Comparison of ENCODE assay signal across 8 cellular contexts in the genomic region with DNA sequence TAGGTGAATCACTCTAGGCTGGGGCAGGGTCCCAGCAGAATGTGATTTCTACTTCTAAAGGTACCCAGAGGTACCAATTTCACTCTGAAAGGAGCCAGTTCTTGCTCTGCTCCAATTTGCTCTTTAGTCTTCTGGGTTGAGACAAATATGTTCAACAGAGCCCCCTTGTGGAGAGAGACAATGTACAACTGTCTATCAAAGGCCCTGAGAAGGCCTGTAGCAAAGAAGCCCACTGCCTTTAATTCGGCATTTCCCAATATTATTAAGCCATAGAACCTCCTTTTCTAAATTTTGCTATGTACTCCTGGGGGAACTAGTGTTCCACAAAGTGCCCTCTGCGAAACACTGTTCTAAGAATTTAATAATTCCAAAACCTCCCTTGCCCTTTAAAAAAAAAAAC.
DNase-seq lines count a peak whose midpoint lies in the region; ATAC-seq and TF ChIP-seq lines count a peak whose summit lies in the region.

No MANE protein-coding gene starts in this region.

- no peak overlapping the region for H3K4me3 Mint-ChIP-seq in natural killer cell treated with Interleukin-12 subunit alpha and Interleukin-12 subunit beta and Interleukin-15 and Interleukin-18, amount 100 ng/mL, for 72 hours

- TF ChIP-seq CTCF in GM12872 (IDR thresholded peaks at IDR 0.05; ENCODE audit: insufficient read depth, low read depth, low read length): peak; percentile 34; the same call in 2 of the 3 replicates

- H3K4me1 Mint-ChIP-seq in natural killer cell treated with Interleukin-12 subunit alpha and Interleukin-12 subunit beta and Interleukin-15 and Interleukin-18, amount 100 ng/mL, for 72 hours (ENCODE audit: low read depth in 2 of 2): peaks cover 22 to 31% of the 10 kb centered on the region in 2 donors

- H3K27ac Mint-ChIP-seq in natural killer cell treated with Interleukin-12 subunit alpha and Interleukin-12 subunit beta and Interleukin-15 and Interleukin-18, amount 100 ng/mL, for 72 hours: peak overlapping the region; percentile 30 to 35

- H3K27me3 Mint-ChIP-seq in natural killer cell treated with Interleukin-12 subunit alpha and Interleukin-12 subunit beta and Interleukin-15 and Interleukin-18, amount 100 ng/mL, for 72 hours: peaks cover 0 to 3% of the 10 kb centered on the region in 2 donors

- H3K36me3 Mint-ChIP-seq in natural killer cell treated with Interleukin-12 subunit alpha and Interleukin-12 subunit beta and Interleukin-15 and Interleukin-18, amount 100 ng/mL, for 72 hours: no peaks in the 10 kb centered on the region

- H3K9me3 Mint-ChIP-seq in natural killer cell treated with Interleukin-12 subunit alpha and Interleukin-12 subunit beta and Interleukin-15 and Interleukin-18, amount 100 ng/mL, for 72 hours: no peaks in the 10 kb centered on the region

- DNase-seq in Kasumi-1 (lab: John Stamatoyannopoulos, UW): peak; percentile 45 to 68
- DNase-seq in amniotic epithelial cell (ENCODE audit: low read depth): peak; percentile 37
- no peak for DNase-seq in natural killer cell treated with Interleukin-12 subunit alpha and Interleukin-12 subunit beta and Interleukin-15 and Interleukin-18, amount 100 ng/mL, for 72 hours (ENCODE audit: low spot score)

- peak in 1 of 2 donors; percentile 62 for ATAC-seq in natural killer cell treated with Interleukin-12 subunit alpha and Interleukin-12 subunit beta and Interleukin-15 and Interleukin-18, amount 100 ng/mL, for 72 hours
- no peak for ATAC-seq in GM21723 (IDR thresholded peaks at IDR 0.05; ENCODE audit: unreplicated experiment)
- ATAC-seq in HG03378 (IDR thresholded peaks at IDR 0.05; ENCODE audit: unreplicated experiment): no peak
- ATAC-seq in GM21737 (IDR thresholded peaks at IDR 0.05; ENCODE audit: unreplicated experiment): no peak
- ATAC-seq in HG02938 (IDR thresholded peaks at IDR 0.05; ENCODE audit: unreplicated experiment): no peak
